ENCODE assay signal across 10 cellular contexts in genomic region chr15:77440378-77440999, GRCh38. TPM values are rescaled to one million over a fixed set of nuclear protein-coding genes. Genes with fewer than 3 reads are reported as not detected.
DNase-seq lines count a peak whose midpoint lies in the region; ATAC-seq and TF ChIP-seq lines count a peak whose summit lies in the region.
"Had no signal": no experiment of that assay in that cellular context is flagged by ENCODE, and none has a peak within 500 bp of the region (broad histone marks: within the 10 kb centered on the region; RNA-seq: fewer than 3 reads in every experiment).

No MANE protein-coding gene starts in this region.

- ATAC-seq in GM18868 (IDR thresholded peaks at IDR 0.05; ENCODE audit: unreplicated experiment) = peak; percentile 67
- peak; percentile 73 for ATAC-seq in HG02623 (IDR thresholded peaks at IDR 0.05; ENCODE audit: unreplicated experiment)
- peak; percentile 57 for ATAC-seq in mucosa of descending colon

- WGBS in esophagus muscularis mucosa = 83% methylated on average over 3 of the region's 3 CpGs

- H3K27me3 ChIP-seq in esophagus muscularis mucosa = no peaks in the 10 kb centered on the region
- H3K27me3 ChIP-seq: colonic mucosa had no signal

- H3K9me3 ChIP-seq in mucosa of descending colon (no peaks in the 10 kb centered on the region), esophagus muscularis mucosa (no peaks in the 10 kb centered on the region)
- H3K9me3 ChIP-seq: colonic mucosa had no signal

- H3K4me3 ChIP-seq in mucosa of descending colon (no peak overlapping the region), esophagus muscularis mucosa (no peak overlapping the region)
- H3K4me3 ChIP-seq: colonic mucosa had no signal

- TF ChIP-seq POLR2A in esophagus muscularis mucosa (IDR thresholded peaks at IDR 0.05; ENCODE audit: low read depth) = no peak

- H3K36me3 ChIP-seq in mucosa of descending colon (ENCODE audit: low read depth) (no peaks in the 10 kb centered on the region), esophagus muscularis mucosa (no peaks in the 10 kb centered on the region)
- H3K36me3 ChIP-seq: colonic mucosa had no signal

- H3K4me1 ChIP-seq in mucosa of descending colon (ENCODE audit: low read depth) (peaks cover 9% of the 10 kb centered on the region), esophagus muscularis mucosa (peaks cover 32 to 43% (median 40%) of the 10 kb centered on the region in 4 donors)
- H3K4me1 ChIP-seq: colonic mucosa had no signal

- no peak overlapping the region for H3K27ac ChIP-seq in esophagus muscularis mucosa (replicated peaks in 1 of 4)
- H3K27ac ChIP-seq: colonic mucosa had no signal

- TF ChIP-seq CTCF in mucosa of descending colon (IDR thresholded peaks at IDR 0.05) (no peak), esophagus muscularis mucosa (IDR thresholded peaks at IDR 0.05) (no peak)

- TF ChIP-seq EP300 in esophagus muscularis mucosa (IDR thresholded peaks at IDR 0.05) = no peak

- peak; percentile 64 for DNase-seq in NCI-H226
- no peak for DNase-seq in mucosa of descending colon
- DNase-seq in stimulated activated CD4-positive, alpha-beta T cell treated with anti-CD3 and anti-CD28 coated beads, Interleukin-2, amount 100 ng/mL, for 24 hours = no peak
- no peak for DNase-seq in iPS-NIHi7 (ENCODE audit: extremely low spot score)
- no peak for DNase-seq in esophagus muscularis mucosa (ENCODE audit: extremely low spot score)
- DNase-seq in NCI-H1694 (lab: John Stamatoyannopoulos, UW) = no peak
- DNase-seq: colonic mucosa, NCI-H1417 treated with DMSO at 0.1 percent for 48 hours had no signal

- intact Hi-C loops in mucosa of descending colon (cut with DNase I, micrococcal nuclease) = no loop called here
- intact Hi-C loops in esophagus muscularis mucosa (cut with DNase I) = no loop called here

RNA-seq across cellular contexts. Expression of gene HMG20A, which starts 19.8 kb away (rescaled TPM):
- total RNA-seq in mucosa of descending colon (10 to 100 TPM; 27.5 to 37.1 (median 34.7) TPM), esophagus muscularis mucosa (10 to 100 TPM; 20.7 to 42.2 (median 31.2) TPM)

RNA-seq across cellular contexts. Expression of gene PEAK1, which starts 20.6 kb away (rescaled TPM):
- total RNA-seq in mucosa of descending colon = 10 to 100 TPM; 47.9 to 75.3 (median 65.7) TPM
- total RNA-seq in esophagus muscularis mucosa = 100 to 1,000 TPM in 2 of 4 donors, 10 to 100 TPM in 2; 91.8 to 170 (median 123) TPM
